Comparison of ENCODE assay signal across 11 cellular contexts in the genomic region with DNA sequence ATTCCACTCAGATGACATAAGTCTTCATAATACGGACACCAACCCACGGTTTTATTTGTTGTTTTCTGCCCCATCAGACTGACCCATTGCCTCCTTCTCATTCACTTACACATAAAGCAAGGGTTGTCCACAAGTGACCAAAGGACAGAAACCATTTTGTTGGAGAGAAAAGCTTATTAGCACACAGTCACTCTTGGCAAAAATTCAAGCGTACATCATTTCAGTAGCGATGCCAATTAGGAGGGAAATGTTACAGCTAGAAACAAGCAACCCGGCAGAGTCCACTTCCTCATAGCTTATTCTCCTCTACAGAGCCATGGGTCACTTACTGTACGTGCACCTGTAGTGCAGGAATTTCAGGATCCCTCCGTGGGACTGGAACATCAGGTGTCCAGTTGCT. TPM values are rescaled to one million over a fixed set of nuclear protein-coding genes. Genes with fewer than 3 reads are reported as not detected.
DNase-seq lines count a peak whose midpoint lies in the region; ATAC-seq, FAIRE-seq and TF ChIP-seq lines count a peak whose summit lies in the region.
"Had no signal": no experiment of that assay in that cellular context is flagged by ENCODE, and none has a peak within 500 bp of the region (broad histone marks: within the 10 kb centered on the region; RNA-seq: fewer than 3 reads in every experiment).

No MANE protein-coding gene starts in this region.

- WGBS in A549 (ENCODE audit: missing lambda C conversion rate): 59% methylated on average over 7 of the region's 7 CpGs
- no CpG with 5 or more reads among the region's 7 CpGs for WGBS in neuronal stem cell (ENCODE audit: extremely low coverage in 2 of 2, insufficient read length in 2 of 2, insufficient replicate concordance in 1 of 2), 2 donors

- no peaks in the 10 kb centered on the region for H3K27me3 ChIP-seq in endothelial cell of umbilical vein (ENCODE audit: control insufficient read depth in 2 of 2, insufficient read depth in 2 of 2, low read length in 2 of 2)
- peaks cover 26% of the 10 kb centered on the region for H3K27me3 ChIP-seq in CD8-positive, alpha-beta memory T cell (ENCODE audit: insufficient read depth, low read length, poor library complexity, severe bottlenecking)
- peaks cover 0 to 52% (median 8%) of the 10 kb centered on the region in 3 experiments for H3K27me3 ChIP-seq in neuronal stem cell (ENCODE audit: control insufficient read depth in 3 of 3, insufficient read depth in 3 of 3, low read depth in 1 of 3, low read length in 3 of 3)
- no peaks in the 10 kb centered on the region for H3K27me3 ChIP-seq in colonic mucosa
- peaks cover 29% of the 10 kb centered on the region for H3K27me3 ChIP-seq in CD4-positive, alpha-beta T cell (ENCODE audit: control insufficient read depth, insufficient read depth, low read length)
- H3K27me3 ChIP-seq: foreskin keratinocyte had no signal

- H3K9me3 ChIP-seq in A549: no peaks in the 10 kb centered on the region
- no peaks in the 10 kb centered on the region for H3K9me3 ChIP-seq in endothelial cell of umbilical vein (replicated peaks; ENCODE audit: control insufficient read depth, insufficient read depth, low read length)
- no peaks in the 10 kb centered on the region for H3K9me3 ChIP-seq in CD8-positive, alpha-beta memory T cell (ENCODE audit: low read length)
- no peaks in the 10 kb centered on the region for H3K9me3 ChIP-seq in neuronal stem cell (replicated peaks in 1 of 2; ENCODE audit: control insufficient read depth in 2 of 2, insufficient read depth in 1 of 2, low read depth in 1 of 2, low read length in 2 of 2)
- no peaks in the 10 kb centered on the region for H3K9me3 ChIP-seq in colonic mucosa
- no peaks in the 10 kb centered on the region for H3K9me3 ChIP-seq in CD4-positive, alpha-beta T cell (ENCODE audit: control insufficient read depth, low read length)

- CTCF ChIA-PET in A549 (lab: Yijun Ruan, JAX): interaction anchor here (1.0 to 5.2 kb wide), 8 partner anchors 13 to 186 kb away, joined by 3 to 26 read pairs (median 6); a partner anchor contains a TSS
- CTCF ChIA-PET in endothelial cell of umbilical vein (lab: Charles Lee): interaction anchor here (0.6 to 2.5 kb wide), 3 partner anchors 12 to 69 kb away, joined by 4 to 11 read pairs (median 4); no protein-coding TSS in a partner anchor
- CTCF ChIA-PET in CD8-positive, alpha-beta memory T cell (lab: Charles Lee): no interaction called here
- CTCF ChIA-PET in CD4-positive, alpha-beta T cell (lab: Charles Lee): no interaction called here

- peaks cover 53% of the 10 kb centered on the region for H3K27me3 Mint-ChIP-seq in nephron (ENCODE audit: low read depth)
- peaks cover 24 to 49% of the 10 kb centered on the region in 2 donors for H3K27me3 Mint-ChIP-seq in CD8-positive, alpha-beta memory T cell
- peaks cover 54% of the 10 kb centered on the region for H3K27me3 Mint-ChIP-seq in CD4-positive, alpha-beta T cell

- DNase-seq in A549 (ENCODE audit: low read depth in 1 of 2, low spot score in 1 of 2): no peak
- DNase-seq in RPMI7951 (ENCODE audit: low read depth): peak; percentile 27
- DNase-seq in endothelial cell of umbilical vein (ENCODE audit: low read depth, low spot score): no peak
- no peak for DNase-seq in CD8-positive, alpha-beta memory T cell
- DNase-seq in neuronal stem cell (ENCODE audit: low spot score): no peak
- no peak for DNase-seq in colonic mucosa
- DNase-seq in CD4-positive, alpha-beta T cell: no peak
- DNase-seq: NCI-H1092, NCI-H526 had no signal

- H3K4me3 Mint-ChIP-seq in nephron: peak overlapping the region in 1 of 3 experiments; percentile 36
- H3K4me3 Mint-ChIP-seq in CD8-positive, alpha-beta memory T cell: no peak overlapping the region
- no peak overlapping the region for H3K4me3 Mint-ChIP-seq in CD4-positive, alpha-beta T cell

- H3K4me1 ChIP-seq in A549 (peaks cover 63% of the 10 kb centered on the region), endothelial cell of umbilical vein (ENCODE audit: control insufficient read depth, extremely low read depth, insufficient read depth, low read length) (peaks cover 39% of the 10 kb centered on the region), neuronal stem cell (ENCODE audit: control insufficient read depth in 2 of 2, insufficient read depth in 1 of 2, low read depth in 1 of 2, low read length in 2 of 2) (peaks cover 12 to 34% of the 10 kb centered on the region in 2 donors), colonic mucosa (peaks cover 10% of the 10 kb centered on the region)
- peaks cover 17% of the 10 kb centered on the region for H3K4me1 ChIP-seq in CD8-positive, alpha-beta memory T cell (ENCODE audit: insufficient read depth, low read length)

- H3K9me1 ChIP-seq in endothelial cell of umbilical vein (replicated peaks; ENCODE audit: control insufficient read depth, extremely low read depth, insufficient read depth, low read length): no peaks in the 10 kb centered on the region

- H2BK15ac ChIP-seq in neuronal stem cell (ENCODE audit: low read length): no peak overlapping the region

- H3K18ac ChIP-seq in neuronal stem cell (ENCODE audit: low read length): no peak overlapping the region

- ATAC-seq in A549: no peak
- no peak for ATAC-seq in CD4-positive, alpha-beta T cell (ENCODE audit: poor library complexity)

- dilution Hi-C loops in endothelial cell of umbilical vein (cut with MboI; ENCODE audit: extremely low pct_ligation_motif_present, low sequenced_read_pairs): no loop called here

- TF ChIP-seq POLR2A in A549 (IDR thresholded peaks at IDR 0.05; ENCODE audit: low read length) (no peak), endothelial cell of umbilical vein (IDR thresholded peaks at IDR 0.05; ENCODE audit: low read depth, low read length) (no peak)

- TF ChIP-seq EP300 in A549 (IDR thresholded peaks at IDR 0.05): no peak

- intact Hi-C loops in endothelial cell of umbilical vein (cut with micrococcal nuclease): no loop called here
- intact Hi-C loops in colonic mucosa (cut with DNase I): loop anchor here (10.0 kb wide), 1 partner anchor 80 kb away; no protein-coding TSS in a partner anchor
- intact Hi-C loops in CD4-positive, alpha-beta T cell (cut with DNase I, micrococcal nuclease): no loop called here

- no peaks in the 10 kb centered on the region for H3K36me3 Mint-ChIP-seq in nephron (ENCODE audit: low read depth)
- peaks cover 0 to 3% (median 0%) of the 10 kb centered on the region in 3 donors for H3K36me3 Mint-ChIP-seq in CD8-positive, alpha-beta memory T cell
- H3K36me3 Mint-ChIP-seq in CD4-positive, alpha-beta T cell (ENCODE audit: low read depth): no peaks in the 10 kb centered on the region

- H2BK12ac ChIP-seq in neuronal stem cell (ENCODE audit: low read length): no peak overlapping the region

- H2BK5ac ChIP-seq in neuronal stem cell (ENCODE audit: low read length): no peak overlapping the region

- H4K91ac ChIP-seq in neuronal stem cell (ENCODE audit: low read depth, low read length, poor library complexity): no peak overlapping the region

- H3K4me3 ChIP-seq in A549: no peak overlapping the region
- no peak overlapping the region for H3K4me3 ChIP-seq in endothelial cell of umbilical vein (replicated peaks in 1 of 3; ENCODE audit: insufficient read depth in 1 of 3, low read depth in 1 of 3, low read length in 3 of 3)
- H3K4me3 ChIP-seq in CD8-positive, alpha-beta memory T cell (ENCODE audit: low read length): no peak overlapping the region
- no peak overlapping the region for H3K4me3 ChIP-seq in neuronal stem cell (ENCODE audit: low read length in 2 of 2)
- H3K4me3 ChIP-seq in colonic mucosa: no peak overlapping the region

- TF ChIP-seq CTCF in A549 (IDR thresholded peaks at IDR 0.05) (no peak), endothelial cell of umbilical vein (IDR thresholded peaks at IDR 0.05; ENCODE audit: extremely low read depth in 1 of 2, insufficient read depth in 1 of 2, low read depth in 1 of 2, low read length in 2 of 2) (no peak), nephron (IDR thresholded peaks at IDR 0.05; ENCODE audit: unreplicated experiment in 3 of 3) (no peak), colonic mucosa (IDR thresholded peaks at IDR 0.05) (no peak)
- no peak for TF ChIP-seq CTCF in CD4-positive, alpha-beta T cell (IDR thresholded peaks at IDR 0.05)

- POLR2A ChIA-PET in A549 (lab: Yijun Ruan, JAX) (no interaction called here), endothelial cell of umbilical vein (lab: Charles Lee) (no interaction called here)
- POLR2A ChIA-PET in CD8-positive, alpha-beta memory T cell (lab: Charles Lee): no interaction called here
- POLR2A ChIA-PET in CD4-positive, alpha-beta T cell (lab: Charles Lee): no interaction called here

- TF ChIP-seq RAD21 in A549 (conservative IDR thresholded peaks at IDR 0.05 in 1 of 2, IDR thresholded peaks at IDR 0.05 in 1 of 2): no peak

- no peak for FAIRE-seq in A549 (lab: Jason Lieb, UNC)
- FAIRE-seq in endothelial cell of umbilical vein (lab: Jason Lieb, UNC): no peak

- no peaks in the 10 kb centered on the region for H3K79me2 ChIP-seq in endothelial cell of umbilical vein (ENCODE audit: control insufficient read depth, insufficient read depth, low read length)

- no peaks in the 10 kb centered on the region for H4K20me1 ChIP-seq in endothelial cell of umbilical vein (replicated peaks; ENCODE audit: control insufficient read depth, extremely low read depth, insufficient read depth, low read length)

- H2AFZ ChIP-seq in endothelial cell of umbilical vein (ENCODE audit: low read depth, low read length): no peak overlapping the region
- H2AFZ ChIP-seq in neuronal stem cell (ENCODE audit: low read length): no peak overlapping the region

- H3K4me2 ChIP-seq in A549 (peak overlapping the region; percentile 81), endothelial cell of umbilical vein (ENCODE audit: insufficient read depth, low read length) (peak overlapping the region; percentile 48), neuronal stem cell (ENCODE audit: insufficient read depth, low read length, poor library complexity, severe bottlenecking) (no peak overlapping the region)

- H3K9ac ChIP-seq in endothelial cell of umbilical vein (replicated peaks; ENCODE audit: extremely low read depth, insufficient read depth, low read length) (peak overlapping the region; percentile 12), neuronal stem cell (ENCODE audit: low read depth, low read length, poor library complexity) (no peak overlapping the region), colonic mucosa (ENCODE audit: low read depth in 2 of 2, low read length in 2 of 2) (no peak overlapping the region)

- no peak overlapping the region for H2AK5ac ChIP-seq in neuronal stem cell (ENCODE audit: low read depth, low read length)

- H3K4me1 Mint-ChIP-seq in nephron: peaks cover 54% of the 10 kb centered on the region
- peaks cover 14 to 27% (median 19%) of the 10 kb centered on the region in 3 donors for H3K4me1 Mint-ChIP-seq in CD8-positive, alpha-beta memory T cell
- H3K4me1 Mint-ChIP-seq in CD4-positive, alpha-beta T cell (ENCODE audit: low read depth): peaks cover 24% of the 10 kb centered on the region

- no peak overlapping the region for H3K4ac ChIP-seq in neuronal stem cell (ENCODE audit: low read length)

- H2BK120ac ChIP-seq in neuronal stem cell (ENCODE audit: low read depth, low read length): no peak overlapping the region

- H3K79me1 ChIP-seq in neuronal stem cell (ENCODE audit: low read depth, low read length): no peaks in the 10 kb centered on the region

- no peak overlapping the region for H4K8ac ChIP-seq in neuronal stem cell (ENCODE audit: low read depth, low read length)

- no TSS peak for BruUV-seq in endothelial cell of umbilical vein (replicated peaks; lab: Mats Ljungman, UMichigan)

- no peak overlapping the region for H3K23ac ChIP-seq in neuronal stem cell (ENCODE audit: low read depth, low read length, poor library complexity)

- H3K27ac Mint-ChIP-seq in nephron: peak overlapping the region; percentile 36 to 86 (median 69)
- H3K27ac Mint-ChIP-seq in CD8-positive, alpha-beta memory T cell: no peak overlapping the region
- no peak overlapping the region for H3K27ac Mint-ChIP-seq in CD4-positive, alpha-beta T cell

- no peaks in the 10 kb centered on the region for H3K36me3 ChIP-seq in endothelial cell of umbilical vein (ENCODE audit: control insufficient read depth in 2 of 2, extremely low read depth in 1 of 2, insufficient read depth in 2 of 2, low read length in 2 of 2)
- no peaks in the 10 kb centered on the region for H3K36me3 ChIP-seq in CD8-positive, alpha-beta memory T cell (ENCODE audit: insufficient read depth, low read length)
- no peaks in the 10 kb centered on the region for H3K36me3 ChIP-seq in neuronal stem cell (replicated peaks in 1 of 2; ENCODE audit: control insufficient read depth in 2 of 2, insufficient read depth in 2 of 2, low read length in 2 of 2)
- H3K36me3 ChIP-seq in colonic mucosa: no peaks in the 10 kb centered on the region

- H3K14ac ChIP-seq in neuronal stem cell (ENCODE audit: low read length): no peak overlapping the region

- H3K27ac ChIP-seq in A549 (peak overlapping the region; percentile 56; a peak in 5 of 6 replicates), endothelial cell of umbilical vein (ENCODE audit: insufficient read depth, low read depth, low read length) (no peak overlapping the region), neuronal stem cell (replicated peaks; ENCODE audit: low read length) (no peak overlapping the region), colonic mucosa (no peak overlapping the region)
- no peak overlapping the region for H3K27ac ChIP-seq in CD8-positive, alpha-beta memory T cell (ENCODE audit: low read depth, low read length)
- H3K27ac ChIP-seq in CD4-positive, alpha-beta T cell (ENCODE audit: low read depth, low read length): no peak overlapping the region
- H3K27ac ChIP-seq: foreskin keratinocyte had no signal

- no peaks in the 10 kb centered on the region for H3K9me3 Mint-ChIP-seq in nephron
- no peaks in the 10 kb centered on the region for H3K9me3 Mint-ChIP-seq in CD8-positive, alpha-beta memory T cell
- no peaks in the 10 kb centered on the region for H3K9me3 Mint-ChIP-seq in CD4-positive, alpha-beta T cell

RNA-seq across cellular contexts. Expression of a gene that starts 23.0 kb away (rescaled TPM):
- polyA plus RNA-seq in A549 (2011; rRNA removed) (70.2 and 77.8 TPM in 2 replicates), A549 (2017; fragmentation: RNase III; extraction: RNeasy Plus Mini Kit Qiagen cat#74134 plus additional on column Dnase treatment) (21.4 to 23.2 TPM (median 22.0 TPM) in 3 replicates), endothelial cell of umbilical vein (202 and 235 TPM in 2 replicates)
- polyA plus RNA-seq in A549 (2012; cell fraction: cytosol; rRNA removed): 11.6 and 14.7 TPM in 2 replicates
- 9.7 and 12.1 TPM in 2 replicates for polyA plus RNA-seq in A549 (2012; cell fraction: nucleus; rRNA removed)
- 114 and 167 TPM in 2 replicates for polyA minus RNA-seq in A549 (2011; rRNA and poly(A)+ RNA removed)
- 0.20 and 0.24 TPM in 2 replicates for total RNA-seq in RPMI7951 (2014; rRNA removed; shearing (Covaris generic))
- total RNA-seq in endothelial cell of umbilical vein (111 and 128 TPM in 2 replicates), colonic mucosa (100 to 1,000 TPM; 118 to 131 TPM)
- 70.1 and 75.0 TPM in 2 replicates for polyA plus RNA-seq in endothelial cell of umbilical vein (2011; cell fraction: cytosol; rRNA removed)
- 155 and 160 TPM in 2 replicates for polyA plus RNA-seq in endothelial cell of umbilical vein (2011; cell fraction: nucleus; rRNA removed)
- polyA plus RNA-seq in endothelial cell of umbilical vein (2012): 56.4 and 63.6 TPM in 2 replicates
- 467 and 488 TPM in 2 replicates for polyA minus RNA-seq in endothelial cell of umbilical vein
- polyA minus RNA-seq in endothelial cell of umbilical vein (2011; cell fraction: cytosol; rRNA and poly(A)+ RNA removed): 79.5 TPM
- 282 and 347 TPM in 2 replicates for polyA minus RNA-seq in endothelial cell of umbilical vein (2011; cell fraction: nucleus; rRNA and poly(A)+ RNA removed)
- total RNA-seq in CD8-positive, alpha-beta memory T cell: 10 to 100 TPM; 45.8 to 48.3 TPM
- polyA plus RNA-seq in CD8-positive, alpha-beta memory T cell: 123 TPM
- 31.9 TPM for polyA plus RNA-seq in neuronal stem cell (2013, experiment 1 of 2)
- 29.4 TPM for polyA plus RNA-seq in neuronal stem cell (2013, experiment 2 of 2)
- 100 to 1,000 TPM; 217 to 224 TPM for total RNA-seq in CD4-positive, alpha-beta T cell

Comparison
In these comparisons a context has a peak if more than half of its experiments do, and no peak if none do; other contexts are left out.
1. H3K27ac ChIP-seq: peak in A549 (2 of 2); none in endothelial cell of umbilical vein (single experiment), CD8-positive, alpha-beta memory T cell (single experiment), neuronal stem cell (single experiment), colonic mucosa (single experiment) and CD4-positive, alpha-beta T cell (single experiment).
2. H3K27ac Mint-ChIP-seq: peak in nephron (3 of 3); none in CD8-positive, alpha-beta memory T cell (0 of 8) and CD4-positive, alpha-beta T cell (single experiment).
3. RNA of a gene that starts 23.0 kb away (total RNA-seq): 217 to 224 TPM in CD4-positive, alpha-beta T cell, 118 to 131 TPM in colonic mucosa, 111 to 128 TPM in endothelial cell of umbilical vein and 45.8 to 48.3 TPM in CD8-positive, alpha-beta memory T cell; 0.20 to 0.24 TPM in RPMI7951; every median in the first group is over 10 times any median in the second.
4. CTCF ChIA-PET loops: an anchor here in A549 (1.0 to 5.2 kb wide) and endothelial cell of umbilical vein (0.6 to 2.5 kb wide); none called in CD8-positive, alpha-beta memory T cell and CD4-positive, alpha-beta T cell.